Comparison of ENCODE assay signal across 13 cellular contexts in the genomic region with DNA sequence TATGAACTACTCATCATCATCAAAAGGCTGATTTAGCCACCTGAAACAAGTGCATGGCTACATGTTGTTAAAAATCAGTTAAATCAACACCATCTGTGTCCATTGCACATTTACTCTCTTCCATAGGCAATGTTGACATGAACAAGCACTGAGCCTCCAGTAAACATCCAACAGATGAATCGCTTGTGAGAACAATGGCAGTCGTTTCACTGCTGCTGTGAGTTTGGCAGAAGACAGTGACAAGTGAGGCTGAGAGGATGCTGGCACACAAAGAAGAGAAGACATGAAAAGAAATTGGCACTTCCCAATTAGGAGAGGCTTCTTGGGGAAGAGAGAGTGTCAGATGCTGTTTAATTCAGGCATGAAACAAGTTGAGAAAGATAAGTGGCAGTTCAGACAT.
"Had no signal": no experiment of that assay in that cellular context is flagged by ENCODE, and none has a peak within 500 bp of the region (broad histone marks: within the 10 kb centered on the region; RNA-seq: fewer than 3 reads in every experiment).

No MANE protein-coding gene starts in this region.

- H3K27ac Mint-ChIP-seq: activated naive CD4-positive, alpha-beta T cell treated with anti-CD3 and anti-CD28 coated beads, Interleukin-2, amount 50 U/mL, for 72 hours; activated T-cell treated with anti-CD3 and anti-CD28 coated beads, Interleukin-2, amount 50 U/mL, for 24 hours; nephron had no signal

- H3K4me3 Mint-ChIP-seq: activated T-cell treated with anti-CD3 and anti-CD28 coated beads, Interleukin-2, amount 50 U/mL, for 24 hours; nephron had no signal

- H3K9me3 Mint-ChIP-seq: activated T-cell treated with anti-CD3 and anti-CD28 coated beads, Interleukin-2, amount 50 U/mL, for 24 hours; nephron had no signal

- H3K27me3 Mint-ChIP-seq: activated T-cell treated with anti-CD3 and anti-CD28 coated beads, Interleukin-2, amount 50 U/mL, for 24 hours had no signal

- DNase-seq: activated effector memory CD4-positive, alpha-beta T cell treated with anti-CD3 and anti-CD28 coated beads, Interleukin-2, amount 50 U/mL, for 16 hours; activated T-cell treated with anti-CD3 and anti-CD28 coated beads, Interleukin-2, amount 50 U/mL, for 24 hours; amniotic stem cell; body of pancreas; effector memory CD4-positive, alpha-beta T cell; left ventricle myocardium inferior; mesenchymal stem cell; ovary; stimulated activated CD4-positive, alpha-beta T cell treated with anti-CD3 and anti-CD28 coated beads, Interleukin-15, amount 100 ng/mL, for 24 hours; tibial artery had no signal

- ATAC-seq: activated naive CD4-positive, alpha-beta T cell treated with anti-CD3 and anti-CD28 coated beads, Interleukin-2, amount 50 U/mL, for 72 hours; body of pancreas; gastroesophageal sphincter had no signal
